ENCODE assay signal across 1 cellular context in the genomic region with DNA sequence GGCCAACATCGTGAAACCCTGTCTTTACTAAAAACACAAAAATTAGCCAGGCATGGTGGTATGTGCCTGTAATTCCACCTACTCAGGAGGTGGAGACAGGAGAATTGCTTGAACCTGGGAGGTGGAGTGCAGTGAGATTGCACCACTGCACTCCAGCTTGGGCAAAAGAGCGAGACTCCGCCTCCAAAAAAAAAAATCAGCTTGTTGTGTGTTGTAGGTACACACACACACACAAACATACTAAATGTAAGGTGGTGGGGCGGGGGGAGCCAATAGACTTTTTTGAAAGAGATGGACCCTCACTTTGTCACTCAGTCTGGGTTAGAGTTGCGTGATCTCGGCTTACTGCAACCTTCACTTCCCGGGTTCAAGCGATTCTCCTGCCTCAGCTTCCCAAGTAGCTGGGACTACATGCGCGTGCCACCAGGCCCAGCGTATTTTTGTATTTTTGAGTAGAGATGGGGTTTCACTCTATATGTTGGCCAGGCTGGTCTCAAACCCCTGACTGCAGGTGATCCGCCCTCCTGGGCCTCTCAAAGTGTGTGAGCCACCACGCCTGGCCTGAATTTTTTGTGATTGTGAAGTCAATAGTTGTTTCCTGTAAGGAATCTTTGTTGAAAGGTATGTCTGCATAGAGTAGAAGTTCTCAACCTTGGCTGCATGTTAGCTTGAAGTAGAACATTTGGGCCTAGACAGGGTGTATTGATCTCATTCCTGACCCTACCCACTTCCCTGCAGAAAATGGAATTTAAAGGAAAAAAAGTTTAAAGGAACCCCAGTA.
TF ChIP-seq lines count a peak whose summit lies in the region.

No MANE protein-coding gene starts in this region.

TF ChIP-seq in GM23338, 12 proteins besides CTCF, POLR2A, EP300 and RAD21:
- TF ChIP-seq, protein P1, sequence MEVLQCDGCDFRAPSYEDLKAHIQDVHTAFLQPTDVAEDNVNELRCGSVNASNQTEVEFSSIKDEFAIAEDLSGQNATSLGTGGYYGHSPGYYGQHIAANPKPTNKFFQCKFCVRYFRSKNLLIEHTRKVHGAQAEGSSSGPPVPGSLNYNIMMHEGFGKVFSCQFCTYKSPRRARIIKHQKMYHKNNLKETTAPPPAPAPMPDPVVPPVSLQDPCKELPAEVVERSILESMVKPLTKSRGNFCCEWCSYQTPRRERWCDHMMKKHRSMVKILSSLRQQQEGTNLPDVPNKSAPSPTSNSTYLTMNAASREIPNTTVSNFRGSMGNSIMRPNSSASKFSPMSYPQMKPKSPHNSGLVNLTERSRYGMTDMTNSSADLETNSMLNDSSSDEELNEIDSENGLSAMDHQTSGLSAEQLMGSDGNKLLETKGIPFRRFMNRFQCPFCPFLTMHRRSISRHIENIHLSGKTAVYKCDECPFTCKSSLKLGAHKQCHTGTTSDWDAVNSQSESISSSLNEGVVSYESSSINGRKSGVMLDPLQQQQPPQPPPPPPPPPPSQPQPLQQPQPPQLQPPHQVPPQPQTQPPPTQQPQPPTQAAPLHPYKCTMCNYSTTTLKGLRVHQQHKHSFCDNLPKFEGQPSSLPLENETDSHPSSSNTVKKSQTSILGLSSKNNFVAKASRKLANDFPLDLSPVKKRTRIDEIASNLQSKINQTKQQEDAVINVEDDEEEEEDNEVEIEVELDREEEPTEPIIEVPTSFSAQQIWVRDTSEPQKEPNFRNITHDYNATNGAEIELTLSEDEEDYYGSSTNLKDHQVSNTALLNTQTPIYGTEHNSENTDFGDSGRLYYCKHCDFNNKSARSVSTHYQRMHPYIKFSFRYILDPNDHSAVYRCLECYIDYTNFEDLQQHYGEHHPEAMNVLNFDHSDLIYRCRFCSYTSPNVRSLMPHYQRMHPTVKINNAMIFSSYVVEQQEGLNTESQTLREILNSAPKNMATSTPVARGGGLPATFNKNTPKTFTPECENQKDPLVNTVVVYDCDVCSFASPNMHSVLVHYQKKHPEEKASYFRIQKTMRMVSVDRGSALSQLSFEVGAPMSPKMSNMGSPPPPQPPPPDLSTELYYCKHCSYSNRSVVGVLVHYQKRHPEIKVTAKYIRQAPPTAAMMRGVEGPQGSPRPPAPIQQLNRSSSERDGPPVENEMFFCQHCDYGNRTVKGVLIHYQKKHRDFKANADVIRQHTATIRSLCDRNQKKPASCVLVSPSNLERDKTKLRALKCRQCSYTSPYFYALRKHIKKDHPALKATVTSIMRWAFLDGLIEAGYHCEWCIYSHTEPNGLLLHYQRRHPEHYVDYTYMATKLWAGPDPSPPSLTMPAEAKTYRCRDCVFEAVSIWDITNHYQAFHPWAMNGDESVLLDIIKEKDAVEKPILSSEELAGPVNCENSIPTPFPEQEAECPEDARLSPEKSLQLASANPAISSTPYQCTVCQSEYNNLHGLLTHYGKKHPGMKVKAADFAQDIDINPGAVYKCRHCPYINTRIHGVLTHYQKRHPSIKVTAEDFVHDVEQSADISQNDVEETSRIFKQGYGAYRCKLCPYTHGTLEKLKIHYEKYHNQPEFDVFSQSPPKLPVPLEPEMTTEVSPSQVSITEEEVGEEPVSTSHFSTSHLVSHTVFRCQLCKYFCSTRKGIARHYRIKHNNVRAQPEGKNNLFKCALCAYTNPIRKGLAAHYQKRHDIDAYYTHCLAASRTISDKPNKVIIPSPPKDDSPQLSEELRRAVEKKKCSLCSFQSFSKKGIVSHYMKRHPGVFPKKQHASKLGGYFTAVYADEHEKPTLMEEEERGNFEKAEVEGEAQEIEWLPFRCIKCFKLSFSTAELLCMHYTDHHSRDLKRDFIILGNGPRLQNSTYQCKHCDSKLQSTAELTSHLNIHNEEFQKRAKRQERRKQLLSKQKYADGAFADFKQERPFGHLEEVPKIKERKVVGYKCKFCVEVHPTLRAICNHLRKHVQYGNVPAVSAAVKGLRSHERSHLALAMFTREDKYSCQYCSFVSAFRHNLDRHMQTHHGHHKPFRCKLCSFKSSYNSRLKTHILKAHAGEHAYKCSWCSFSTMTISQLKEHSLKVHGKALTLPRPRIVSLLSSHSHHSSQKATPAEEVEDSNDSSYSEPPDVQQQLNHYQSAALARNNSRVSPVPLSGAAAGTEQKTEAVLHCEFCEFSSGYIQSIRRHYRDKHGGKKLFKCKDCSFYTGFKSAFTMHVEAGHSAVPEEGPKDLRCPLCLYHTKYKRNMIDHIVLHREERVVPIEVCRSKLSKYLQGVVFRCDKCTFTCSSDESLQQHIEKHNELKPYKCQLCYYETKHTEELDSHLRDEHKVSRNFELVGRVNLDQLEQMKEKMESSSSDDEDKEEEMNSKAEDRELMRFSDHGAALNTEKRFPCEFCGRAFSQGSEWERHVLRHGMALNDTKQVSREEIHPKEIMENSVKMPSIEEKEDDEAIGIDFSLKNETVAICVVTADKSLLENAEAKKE (CRISPR knock-in tag; IDR thresholded peaks at IDR 0.05): no peak
- TF ChIP-seq, protein P2, sequence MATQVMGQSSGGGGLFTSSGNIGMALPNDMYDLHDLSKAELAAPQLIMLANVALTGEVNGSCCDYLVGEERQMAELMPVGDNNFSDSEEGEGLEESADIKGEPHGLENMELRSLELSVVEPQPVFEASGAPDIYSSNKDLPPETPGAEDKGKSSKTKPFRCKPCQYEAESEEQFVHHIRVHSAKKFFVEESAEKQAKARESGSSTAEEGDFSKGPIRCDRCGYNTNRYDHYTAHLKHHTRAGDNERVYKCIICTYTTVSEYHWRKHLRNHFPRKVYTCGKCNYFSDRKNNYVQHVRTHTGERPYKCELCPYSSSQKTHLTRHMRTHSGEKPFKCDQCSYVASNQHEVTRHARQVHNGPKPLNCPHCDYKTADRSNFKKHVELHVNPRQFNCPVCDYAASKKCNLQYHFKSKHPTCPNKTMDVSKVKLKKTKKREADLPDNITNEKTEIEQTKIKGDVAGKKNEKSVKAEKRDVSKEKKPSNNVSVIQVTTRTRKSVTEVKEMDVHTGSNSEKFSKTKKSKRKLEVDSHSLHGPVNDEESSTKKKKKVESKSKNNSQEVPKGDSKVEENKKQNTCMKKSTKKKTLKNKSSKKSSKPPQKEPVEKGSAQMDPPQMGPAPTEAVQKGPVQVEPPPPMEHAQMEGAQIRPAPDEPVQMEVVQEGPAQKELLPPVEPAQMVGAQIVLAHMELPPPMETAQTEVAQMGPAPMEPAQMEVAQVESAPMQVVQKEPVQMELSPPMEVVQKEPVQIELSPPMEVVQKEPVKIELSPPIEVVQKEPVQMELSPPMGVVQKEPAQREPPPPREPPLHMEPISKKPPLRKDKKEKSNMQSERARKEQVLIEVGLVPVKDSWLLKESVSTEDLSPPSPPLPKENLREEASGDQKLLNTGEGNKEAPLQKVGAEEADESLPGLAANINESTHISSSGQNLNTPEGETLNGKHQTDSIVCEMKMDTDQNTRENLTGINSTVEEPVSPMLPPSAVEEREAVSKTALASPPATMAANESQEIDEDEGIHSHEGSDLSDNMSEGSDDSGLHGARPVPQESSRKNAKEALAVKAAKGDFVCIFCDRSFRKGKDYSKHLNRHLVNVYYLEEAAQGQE (IDR thresholded peaks at IDR 0.05; ENCODE audit: unreplicated experiment): no peak
- TF ChIP-seq STAT1 (IDR thresholded peaks at IDR 0.05; ENCODE audit: unreplicated experiment) (no peak), ZNF114 (CRISPR knock-in tag; IDR thresholded peaks at IDR 0.05) (no peak), ZNF331 (CRISPR knock-in tag; IDR thresholded peaks at IDR 0.05; ENCODE audit: low read depth) (no peak)
